20 cellular contexts compared by ENCODE assay signal in genomic region chr7:43771567-43771966, GRCh38. TPM values are rescaled to one million over a fixed set of nuclear protein-coding genes. Genes with fewer than 3 reads are reported as not detected.
A peak's percentile ranks its signal among the peaks of the same experiment; 100 is the strongest.
DNase-seq lines count a peak whose midpoint lies in the region; ATAC-seq and TF ChIP-seq lines count a peak whose summit lies in the region.
"Had no signal": no experiment of that assay in that cellular context is flagged by ENCODE, and none has a peak within 500 bp of the region (broad histone marks: within the 10 kb centered on the region; RNA-seq: fewer than 3 reads in every experiment).

No MANE protein-coding gene starts in this region.

- no peak overlapping the region for H2AFZ ChIP-seq in hepatocyte

- no peaks in the 10 kb centered on the region for H3K27me3 ChIP-seq in CD4-positive, CD25-positive, alpha-beta regulatory T cell (ENCODE audit: control insufficient read depth, insufficient read depth, low read length)
- no peaks in the 10 kb centered on the region for H3K27me3 ChIP-seq in hepatocyte
- H3K27me3 ChIP-seq: BE2C had no signal

- intact Hi-C loops in activated T-helper 1 cell treated with anti-CD3 and anti-CD28 coated beads, Interleukin-12 subunit alpha, Interleukin-12 subunit beta, Interleukin-2, Interleukin-4 antibody, amounts not matched to agents 30 ng/mL and 10 ng/mL and 1 ng/mL, durations not matched to agents 14 hours and 24 hours and 36 hours (cut with micrococcal nuclease): no loop called here

- H3K27me3 Mint-ChIP-seq in CD4-positive, CD25-positive, alpha-beta regulatory T cell: no peaks in the 10 kb centered on the region
- no peaks in the 10 kb centered on the region for H3K27me3 Mint-ChIP-seq in T-helper 17 cell
- H3K27me3 Mint-ChIP-seq in activated T-helper 1 cell treated with anti-CD3 and anti-CD28 coated beads, Interleukin-12 subunit alpha, Interleukin-12 subunit beta, Interleukin-2, Interleukin-4 antibody, amounts not matched to agents 30 ng/mL and 10 ng/mL and 1 ng/mL, durations not matched to agents 14 hours and 24 hours and 36 hours (ENCODE audit: insufficient read depth): no peaks in the 10 kb centered on the region
- H3K27me3 Mint-ChIP-seq: CD4-positive, alpha-beta T cell had no signal

- no peak overlapping the region for H3K4me3 Mint-ChIP-seq in CD4-positive, CD25-positive, alpha-beta regulatory T cell
- H3K4me3 Mint-ChIP-seq in T-helper 17 cell: no peak overlapping the region
- no peak overlapping the region for H3K4me3 Mint-ChIP-seq in stimulated activated effector memory CD8-positive, alpha-beta T cell treated with anti-CD3 and anti-CD28 coated beads, Interleukin-12 subunit alpha, Interleukin-12 subunit beta, amount 100 ng/mL, for 72 hours
- no peak overlapping the region for H3K4me3 Mint-ChIP-seq in activated T-helper 1 cell treated with anti-CD3 and anti-CD28 coated beads, Interleukin-12 subunit alpha, Interleukin-12 subunit beta, Interleukin-2, Interleukin-4 antibody, amounts not matched to agents 30 ng/mL and 10 ng/mL and 1 ng/mL, durations not matched to agents 14 hours and 24 hours and 36 hours
- H3K4me3 Mint-ChIP-seq: CD4-positive, alpha-beta T cell had no signal

- no peak overlapping the region for H3K27ac ChIP-seq in CD4-positive, CD25-positive, alpha-beta regulatory T cell (ENCODE audit: insufficient read depth, low read length, poor library complexity, severe bottlenecking)
- no peak overlapping the region for H3K27ac ChIP-seq in hepatocyte

- no peak for ATAC-seq in CD4-positive, CD25-positive, alpha-beta regulatory T cell (ENCODE audit: low read depth in 2 of 2)
- no peak for ATAC-seq in T-helper 17 cell
- no peak for ATAC-seq in stimulated activated effector memory CD8-positive, alpha-beta T cell treated with anti-CD3 and anti-CD28 coated beads, Interleukin-12 subunit alpha, Interleukin-12 subunit beta, amount 100 ng/mL, for 72 hours

- H3K4me2 ChIP-seq in hepatocyte: no peak overlapping the region

- peaks cover 0 to 4% (median 0%) of the 10 kb centered on the region in 7 donors for H3K9me3 Mint-ChIP-seq in CD4-positive, CD25-positive, alpha-beta regulatory T cell
- H3K9me3 Mint-ChIP-seq in stimulated activated effector memory CD8-positive, alpha-beta T cell treated with anti-CD3 and anti-CD28 coated beads, Interleukin-12 subunit alpha, Interleukin-12 subunit beta, amount 100 ng/mL, for 72 hours: no peaks in the 10 kb centered on the region
- H3K9me3 Mint-ChIP-seq in activated T-helper 1 cell treated with anti-CD3 and anti-CD28 coated beads, Interleukin-12 subunit alpha, Interleukin-12 subunit beta, Interleukin-2, Interleukin-4 antibody, amounts not matched to agents 30 ng/mL and 10 ng/mL and 1 ng/mL, durations not matched to agents 14 hours and 24 hours and 36 hours: peaks cover 3% of the 10 kb centered on the region

- H3K79me2 ChIP-seq in hepatocyte: no peaks in the 10 kb centered on the region

- peaks cover 5% of the 10 kb centered on the region for H3K36me3 ChIP-seq in CD4-positive, CD25-positive, alpha-beta regulatory T cell (ENCODE audit: control insufficient read depth, insufficient read depth, low read length)
- no peaks in the 10 kb centered on the region for H3K36me3 ChIP-seq in hepatocyte (replicated peaks; ENCODE audit: insufficient read depth, low read depth)

- no peak for TF ChIP-seq CTCF in hepatocyte (IDR thresholded peaks at IDR 0.05; ENCODE audit: poor library complexity)

- no peak overlapping the region for H3K4me3 ChIP-seq in CD4-positive, CD25-positive, alpha-beta regulatory T cell (ENCODE audit: low read depth, low read length)
- H3K4me3 ChIP-seq in hepatocyte: no peak overlapping the region

- H4K20me1 ChIP-seq in hepatocyte (ENCODE audit: insufficient read depth, poor library complexity, severe bottlenecking): no peaks in the 10 kb centered on the region

- no peak for DNase-seq in CD4-positive, CD25-positive, alpha-beta regulatory T cell
- DNase-seq in T-helper 17 cell: no peak
- DNase-seq in mesenteric fat pad (ENCODE audit: low spot score): peak; percentile 81
- no peak for DNase-seq in stimulated activated effector memory CD8-positive, alpha-beta T cell treated with anti-CD3 and anti-CD28 coated beads, Interleukin-12 subunit alpha, Interleukin-12 subunit beta, amount 100 ng/mL, for 72 hours (ENCODE audit: low spot score in 2 of 2)
- no peak for DNase-seq in T1000 (lab: John Stamatoyannopoulos, UW)
- no peak for DNase-seq in hepatocyte (ENCODE audit: low spot score)
- no peak for DNase-seq in activated T-helper 1 cell treated with anti-CD3 and anti-CD28 coated beads, Interleukin-12 subunit alpha, Interleukin-12 subunit beta, Interleukin-2, Interleukin-4 antibody, amounts not matched to agents 30 ng/mL and 10 ng/mL and 1 ng/mL, durations not matched to agents 14 hours and 24 hours and 36 hours (ENCODE audit: low spot score)
- DNase-seq: BE2C; Caco-2; CD4-positive, alpha-beta T cell; DMS 273 treated with DMSO at 0.1 percent for 48 hours; DMS79 treated with DMSO at 0.1 percent for 48 hours; H7; KG1; MV-4-11; NCI-H1694; NCI-H2081; NCI-H2171; NCI-H524 treated with DMSO at 0.1 percent for 48 hours; Right ventricle myocardium superior had no signal

- no peaks in the 10 kb centered on the region for H3K4me1 ChIP-seq in CD4-positive, CD25-positive, alpha-beta regulatory T cell (ENCODE audit: control insufficient read depth, insufficient read depth, low read length, poor library complexity, severe bottlenecking)
- H3K4me1 ChIP-seq in hepatocyte (ENCODE audit: insufficient read depth): no peaks in the 10 kb centered on the region

- H3K27ac Mint-ChIP-seq in CD4-positive, CD25-positive, alpha-beta regulatory T cell: peak overlapping the region in 2 of 3 donors; percentile 37 to 68
- peak overlapping the region; percentile 60 for H3K27ac Mint-ChIP-seq in T-helper 17 cell
- H3K27ac Mint-ChIP-seq in stimulated activated effector memory CD8-positive, alpha-beta T cell treated with anti-CD3 and anti-CD28 coated beads, Interleukin-12 subunit alpha, Interleukin-12 subunit beta, amount 100 ng/mL, for 72 hours: peak overlapping the region; percentile 29
- H3K27ac Mint-ChIP-seq in activated T-helper 1 cell treated with anti-CD3 and anti-CD28 coated beads, Interleukin-12 subunit alpha, Interleukin-12 subunit beta, Interleukin-2, Interleukin-4 antibody, amounts not matched to agents 30 ng/mL and 10 ng/mL and 1 ng/mL, durations not matched to agents 14 hours and 24 hours and 36 hours: no peak overlapping the region
- H3K27ac Mint-ChIP-seq: CD4-positive, alpha-beta T cell had no signal

- no peaks in the 10 kb centered on the region for H3K9me3 ChIP-seq in CD4-positive, CD25-positive, alpha-beta regulatory T cell (ENCODE audit: control insufficient read depth in 2 of 2, low read length in 2 of 2)
- no peaks in the 10 kb centered on the region for H3K9me3 ChIP-seq in T-helper 17 cell (ENCODE audit: control insufficient read depth, low read length, poor library complexity, severe bottlenecking)
- H3K9me3 ChIP-seq in hepatocyte (ENCODE audit: low read depth): no peaks in the 10 kb centered on the region
- H3K9me3 ChIP-seq: BE2C, Caco-2 had no signal

- peaks cover 10% of the 10 kb centered on the region for H3K36me3 Mint-ChIP-seq in CD4-positive, CD25-positive, alpha-beta regulatory T cell
- peaks cover 10% of the 10 kb centered on the region for H3K36me3 Mint-ChIP-seq in T-helper 17 cell (ENCODE audit: low read depth)
- H3K36me3 Mint-ChIP-seq in stimulated activated effector memory CD8-positive, alpha-beta T cell treated with anti-CD3 and anti-CD28 coated beads, Interleukin-12 subunit alpha, Interleukin-12 subunit beta, amount 100 ng/mL, for 72 hours: peaks cover 9% of the 10 kb centered on the region
- peaks cover 15% of the 10 kb centered on the region for H3K36me3 Mint-ChIP-seq in activated T-helper 1 cell treated with anti-CD3 and anti-CD28 coated beads, Interleukin-12 subunit alpha, Interleukin-12 subunit beta, Interleukin-2, Interleukin-4 antibody, amounts not matched to agents 30 ng/mL and 10 ng/mL and 1 ng/mL, durations not matched to agents 14 hours and 24 hours and 36 hours (ENCODE audit: low read depth)

- no peaks in the 10 kb centered on the region for H3K9me2 ChIP-seq in hepatocyte (replicated peaks; ENCODE audit: insufficient read depth)

- 76% methylated on average over 3 of the region's 3 CpGs for WGBS in hepatocyte (ENCODE audit: low lambda C conversion rate, missing lambda C conversion rate)

- H3K4me1 Mint-ChIP-seq in CD4-positive, CD25-positive, alpha-beta regulatory T cell: peaks cover 0 to 2% (median 0%) of the 10 kb centered on the region in 4 donors
- H3K4me1 Mint-ChIP-seq in T-helper 17 cell: peaks cover 24% of the 10 kb centered on the region
- no peaks in the 10 kb centered on the region for H3K4me1 Mint-ChIP-seq in stimulated activated effector memory CD8-positive, alpha-beta T cell treated with anti-CD3 and anti-CD28 coated beads, Interleukin-12 subunit alpha, Interleukin-12 subunit beta, amount 100 ng/mL, for 72 hours
- H3K4me1 Mint-ChIP-seq in activated T-helper 1 cell treated with anti-CD3 and anti-CD28 coated beads, Interleukin-12 subunit alpha, Interleukin-12 subunit beta, Interleukin-2, Interleukin-4 antibody, amounts not matched to agents 30 ng/mL and 10 ng/mL and 1 ng/mL, durations not matched to agents 14 hours and 24 hours and 36 hours (ENCODE audit: low read depth): no peaks in the 10 kb centered on the region

RNA-seq across cellular contexts. Expression of gene BLVRA, which starts 13.1 kb away (rescaled TPM):
- 25.9 TPM for total RNA-seq in CD4-positive, CD25-positive, alpha-beta regulatory T cell
- polyA plus RNA-seq in CD4-positive, CD25-positive, alpha-beta regulatory T cell: 10 to 100 TPM; 40.8 to 76.3 (median 53.9) TPM
- total RNA-seq in T-helper 17 cell (10 to 100 TPM; 26.2 to 29.7 TPM), mesenteric fat pad (82.4 TPM), hepatocyte (17.9 and 21.0 TPM in 2 replicates)
- 29.2 and 34.2 TPM in 2 replicates for polyA plus RNA-seq in hepatocyte
- total RNA-seq in activated T-helper 1 cell treated with anti-CD3 and anti-CD28 coated beads, Interleukin-12 subunit alpha, Interleukin-12 subunit beta, Interleukin-2, Interleukin-4 antibody, amounts not matched to agents 30 ng/mL and 10 ng/mL and 1 ng/mL, durations not matched to agents 14 hours and 24 hours and 36 hours: 48.1 and 52.9 TPM in 2 replicates

RNA-seq across cellular contexts. Expression of gene COA1, which starts 42.2 kb away (rescaled TPM):
- 52.9 TPM for total RNA-seq in CD4-positive, CD25-positive, alpha-beta regulatory T cell
- polyA plus RNA-seq in CD4-positive, CD25-positive, alpha-beta regulatory T cell: 10 to 100 TPM; 41.3 to 65.8 (median 45.3) TPM
- total RNA-seq in T-helper 17 cell (10 to 100 TPM; 51.1 to 55.0 TPM), mesenteric fat pad (42.9 TPM), hepatocyte (55.2 and 60.5 TPM in 2 replicates)
- 50.5 and 52.1 TPM in 2 replicates for polyA plus RNA-seq in hepatocyte
- 81.7 and 88.6 TPM in 2 replicates for total RNA-seq in activated T-helper 1 cell treated with anti-CD3 and anti-CD28 coated beads, Interleukin-12 subunit alpha, Interleukin-12 subunit beta, Interleukin-2, Interleukin-4 antibody, amounts not matched to agents 30 ng/mL and 10 ng/mL and 1 ng/mL, durations not matched to agents 14 hours and 24 hours and 36 hours
